ENCODE assay signal across 22 cellular contexts in genomic region chr4:113957961-113958360, GRCh38. TPM values are rescaled to one million over a fixed set of nuclear protein-coding genes. Genes with fewer than 3 reads are reported as not detected.
DNase-seq lines count a peak whose midpoint lies in the region; ATAC-seq and TF ChIP-seq lines count a peak whose summit lies in the region.
"Had no signal": no experiment of that assay in that cellular context is flagged by ENCODE, and none has a peak within 500 bp of the region (broad histone marks: within the 10 kb centered on the region; RNA-seq: fewer than 3 reads in every experiment).

No MANE protein-coding gene starts in this region.

- intact Hi-C loops in Panc1 (cut with micrococcal nuclease; ENCODE audit: unreplicated experiment) (loop anchor here (2.0 to 10.0 kb wide), 3 partner anchors 17 to 424 kb away; no protein-coding TSS in a partner anchor), transverse colon (cut with DNase I; ENCODE audit: low total_unique reads) (no loop called here)

- ATAC-seq in SK-N-SH treated with all-trans-retinoic acid at 6 μM for 48 hours (no peak), Panc1 (no peak)
- ATAC-seq: activated CD8-positive, alpha-beta memory T cell treated with anti-CD3 and anti-CD28 coated beads, Interleukin-2, amount 10 ng/mL, durations not matched to agents 7 days and 5 days; Right ventricle myocardium inferior had no signal

- peaks cover 46% of the 10 kb centered on the region for H3F3A ChIP-seq in SK-N-SH (replicated peaks; ENCODE audit: insufficient read depth)

- H3K4me1 ChIP-seq in SK-N-SH (ENCODE audit: control insufficient read depth in 1 of 2, insufficient read depth in 2 of 2, low read depth in 1 of 2, low read length in 1 of 2) (peaks cover 8 to 62% of the 10 kb centered on the region in 2 experiments; a peak in 3 of 4 replicates), Panc1 (ENCODE audit: control insufficient read depth, insufficient read depth, low read length) (peaks cover 78% of the 10 kb centered on the region), transverse colon (peaks cover 0 to 68% (median 18%) of the 10 kb centered on the region in 4 donors), BE2C (no peaks in the 10 kb centered on the region)

- no peak for DNase-seq in SK-N-SH
- DNase-seq in Panc1 (ENCODE audit: low read depth, low spot score): no peak
- DNase-seq in fibroblast of the aortic adventitia (ENCODE audit: low read depth): peak; percentile 53
- no peak for DNase-seq in transverse colon
- no peak for DNase-seq in BE2C
- no peak for DNase-seq in SK-N-DZ (ENCODE audit: low spot score)
- no peak for DNase-seq in NCI-H1436 (lab: John Stamatoyannopoulos, UW)
- DNase-seq: ACHN; activated CD4-positive, alpha-beta T cell treated with anti-CD3 and anti-CD28 coated beads for 4 hours; activated CD8-positive, alpha-beta memory T cell treated with anti-CD3 and anti-CD28 coated beads, Interleukin-2, amount 10 ng/mL, durations not matched to agents 7 days and 5 days; GF-D8; immature natural killer cell; Karpas-422; NCI-H1105; NCI-H2081; NCI-H510A treated with DMSO at 0.1 percent for 48 hours; substantia nigra; T-helper 1 cell; uterus had no signal

- H3K4me3 ChIP-seq in SK-N-SH (ENCODE audit: low read depth in 2 of 2, low read length in 1 of 2): no peak overlapping the region
- peak overlapping the region in 1 of 2 experiments; percentile 29; a peak in 1 of 4 replicates for H3K4me3 ChIP-seq in Panc1 (ENCODE audit: low read depth in 2 of 2, low read length in 2 of 2)
- H3K4me3 ChIP-seq in fibroblast of the aortic adventitia (ENCODE audit: low read depth, low read length): no peak overlapping the region
- no peak overlapping the region for H3K4me3 ChIP-seq in transverse colon
- H3K4me3 ChIP-seq in BE2C (ENCODE audit: low read depth, low read length): no peak overlapping the region
- H3K4me3 ChIP-seq: uterus had no signal

- no peaks in the 10 kb centered on the region for H4K20me1 ChIP-seq in SK-N-SH (ENCODE audit: insufficient read depth)

- POLR2A ChIA-PET in SK-N-SH (lab: Yijun Ruan, JAX) (no interaction called here), Panc1 (lab: Charles Lee) (no interaction called here)

- peak overlapping the region; percentile 65; the same call in 1 of the 2 replicates for H3K9ac ChIP-seq in SK-N-SH

- no TSS peak for BruUV-seq in Panc1 (replicated peaks; lab: Mats Ljungman, UMichigan)

- no peaks in the 10 kb centered on the region for H3K9me3 ChIP-seq in SK-N-SH
- no peaks in the 10 kb centered on the region for H3K9me3 ChIP-seq in Panc1 (ENCODE audit: control insufficient read depth, insufficient read depth, low read depth, low read length)
- no peaks in the 10 kb centered on the region for H3K9me3 ChIP-seq in transverse colon
- no peaks in the 10 kb centered on the region for H3K9me3 ChIP-seq in BE2C
- H3K9me3 ChIP-seq: uterus had no signal

- H3K9me2 ChIP-seq in SK-N-SH: no peaks in the 10 kb centered on the region

- peaks cover 97% of the 10 kb centered on the region for H3K79me2 ChIP-seq in SK-N-SH (ENCODE audit: insufficient read depth)

- no peak for TF ChIP-seq POLR2A in transverse colon (IDR thresholded peaks at IDR 0.05)

- no peaks in the 10 kb centered on the region for H3K27me3 ChIP-seq in SK-N-SH (ENCODE audit: insufficient read depth)
- no peaks in the 10 kb centered on the region for H3K27me3 ChIP-seq in Panc1 (ENCODE audit: control insufficient read depth, insufficient read depth, low read length)
- H3K27me3 ChIP-seq in transverse colon: no peaks in the 10 kb centered on the region
- no peaks in the 10 kb centered on the region for H3K27me3 ChIP-seq in BE2C
- H3K27me3 ChIP-seq: uterus had no signal

- H2AFZ ChIP-seq in SK-N-SH (ENCODE audit: low read depth): no peak overlapping the region

- H3K36me3 ChIP-seq in SK-N-SH (replicated peaks in 1 of 2; ENCODE audit: control insufficient read depth in 1 of 2, insufficient read depth in 2 of 2, low read length in 1 of 2): peaks cover 13 to 66% of the 10 kb centered on the region in 2 experiments
- no peaks in the 10 kb centered on the region; the same call in 1 of the 2 replicates for H3K36me3 ChIP-seq in Panc1 (ENCODE audit: control insufficient read depth, insufficient read depth, low read length)
- H3K36me3 ChIP-seq in transverse colon: no peaks in the 10 kb centered on the region
- H3K36me3 ChIP-seq in BE2C: no peaks in the 10 kb centered on the region
- H3K36me3 ChIP-seq: uterus had no signal

- TF ChIP-seq EP300 in SK-N-SH (IDR thresholded peaks at IDR 0.05; ENCODE audit: borderline replicate concordance in 1 of 2, low read depth in 1 of 2, low read length in 1 of 2) (no peak), transverse colon (IDR thresholded peaks at IDR 0.05; ENCODE audit: low read depth) (no peak)

- WGBS in SK-N-SH (ENCODE audit: low lambda C conversion rate): 39% methylated on average over 3 of the region's 3 CpGs
- 76 to 77% methylated on average over 3 of the region's 3 CpGs for WGBS in transverse colon (ENCODE audit: low coverage in 1 of 2), 2 donors

- CTCF ChIA-PET in SK-N-SH (lab: Yijun Ruan, JAX) (interaction anchor here (2.9 kb wide), 1 partner anchor 420 kb away, joined by 12 read pairs; no protein-coding TSS in a partner anchor), Panc1 (lab: Charles Lee) (interaction anchor here (0.6 kb wide), 1 partner anchor 117 kb away, joined by 3 read pairs; no protein-coding TSS in a partner anchor)

- H3K4me2 ChIP-seq in SK-N-SH: peak overlapping the region; percentile 56; the same call in 1 of the 2 replicates

- TF ChIP-seq RAD21 in SK-N-SH (IDR thresholded peaks at IDR 0.05; ENCODE audit: low read length): no peak

- TF ChIP-seq CTCF in SK-N-SH (IDR thresholded peaks at IDR 0.05): no peak
- no peak for TF ChIP-seq CTCF in Panc1 (IDR thresholded peaks at IDR 0.05)
- no peak for TF ChIP-seq CTCF in fibroblast of the aortic adventitia (IDR thresholded peaks at IDR 0.05; ENCODE audit: insufficient read depth, low read length)
- TF ChIP-seq CTCF in transverse colon (IDR thresholded peaks at IDR 0.05): no peak
- no peak for TF ChIP-seq CTCF in BE2C (IDR thresholded peaks at IDR 0.05; ENCODE audit: low read depth, low read length)

- H3K27ac ChIP-seq in SK-N-SH (ENCODE audit: low read depth in 2 of 2, low read length in 1 of 2) (peak overlapping the region; percentile 60 to 96), Panc1 (ENCODE audit: low read length) (peak overlapping the region; percentile 99), transverse colon (peak overlapping the region; percentile 9 to 61 (median 54))

- in situ Hi-C loops in Panc1 (cut with HindIII; ENCODE audit: low pct_unique_long_range_greater_than_20kb, low sequenced_read_pairs) (no loop called here), transverse colon (cut with MboI; ENCODE audit: low pct_ligation_motif_present in 1 of 4, low pct_unique_long_range_greater_than_20kb in 1 of 4, low sequenced_read_pairs in 3 of 4) (loop anchor here in 1 of 4 donors (25.0 kb wide), 1 partner anchor 104 kb away; no protein-coding TSS in a partner anchor)

TF ChIP-seq in SK-N-SH, 30 proteins besides CTCF, POLR2A, EP300 and RAD21 (continues in another document):
- TF ChIP-seq, protein P1, sequence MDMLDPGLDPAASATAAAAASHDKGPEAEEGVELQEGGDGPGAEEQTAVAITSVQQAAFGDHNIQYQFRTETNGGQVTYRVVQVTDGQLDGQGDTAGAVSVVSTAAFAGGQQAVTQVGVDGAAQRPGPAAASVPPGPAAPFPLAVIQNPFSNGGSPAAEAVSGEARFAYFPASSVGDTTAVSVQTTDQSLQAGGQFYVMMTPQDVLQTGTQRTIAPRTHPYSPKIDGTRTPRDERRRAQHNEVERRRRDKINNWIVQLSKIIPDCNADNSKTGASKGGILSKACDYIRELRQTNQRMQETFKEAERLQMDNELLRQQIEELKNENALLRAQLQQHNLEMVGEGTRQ (IDR thresholded peaks at IDR 0.05; ENCODE audit: borderline replicate concordance, low read depth, low read length): no peak
- TF ChIP-seq FOSL2 (IDR thresholded peaks at IDR 0.05; ENCODE audit: borderline replicate concordance, low read depth) (no peak), POLR2AphosphoS5 (IDR thresholded peaks at IDR 0.05; ENCODE audit: low read depth, low read length) (no peak), MXI1 (IDR thresholded peaks at IDR 0.05; ENCODE audit: low read depth, low read length) (no peak)

TF ChIP-seq in SK-N-SH treated with all-trans-retinoic acid at 6 μM for 48 hours, 23 proteins besides CTCF, POLR2A, EP300 and RAD21 (continues in another document):
- TF ChIP-seq RARB (CRISPR knock-in tag; IDR thresholded peaks at IDR 0.05) (no peak), ZC3H10 (CRISPR knock-in tag; IDR thresholded peaks at IDR 0.05) (no peak), ZFP30 (CRISPR knock-in tag; IDR thresholded peaks at IDR 0.05) (no peak), TSHZ2 (CRISPR knock-in tag; IDR thresholded peaks at IDR 0.05) (no peak)

RNA-seq across cellular contexts. Expression of gene ARSJ, which starts 21.5 kb away (rescaled TPM):
- polyA plus RNA-seq in SK-N-SH (2012; rRNA removed): 30.4 and 41.4 TPM in 2 replicates
- polyA plus RNA-seq in SK-N-SH (2012; cell fraction: cytosol; rRNA removed): 44.8 and 45.9 TPM in 2 replicates
- 27.0 and 42.8 TPM in 2 replicates for polyA plus RNA-seq in SK-N-SH (2012; cell fraction: nucleus; rRNA removed)
- total RNA-seq in Panc1 (2021; ENCODE audit: unreplicated experiment) (43.9 TPM), fibroblast of the aortic adventitia (ENCODE audit: low replicate concordance) (12.4 and 23.8 TPM in 2 replicates), transverse colon (1 to 10 TPM; 1.8 to 5.2 (median 2.8) TPM)
- polyA plus RNA-seq in Panc1 (2012; ENCODE audit: insufficient read length): 17.8 TPM
- polyA plus RNA-seq in BE2C (2012; ENCODE audit: insufficient read depth, insufficient read length, low read depth): 2.4 TPM
- polyA plus RNA-seq in SK-N-DZ (2014; cell fraction: cytosol; rRNA removed): not detected in 2 replicates
- polyA plus RNA-seq in SK-N-DZ (2014; cell fraction: nucleus; rRNA removed): not detected in 2 replicates
- total RNA-seq: activated CD8-positive, alpha-beta memory T cell treated with anti-CD3 and anti-CD28 coated beads, Interleukin-2, amount 10 ng/mL, durations not matched to agents 7 days and 5 days had no signal
- polyA plus RNA-seq: CD14-positive monocyte had no signal
